8 cellular contexts compared by ENCODE assay signal in the genomic region with DNA sequence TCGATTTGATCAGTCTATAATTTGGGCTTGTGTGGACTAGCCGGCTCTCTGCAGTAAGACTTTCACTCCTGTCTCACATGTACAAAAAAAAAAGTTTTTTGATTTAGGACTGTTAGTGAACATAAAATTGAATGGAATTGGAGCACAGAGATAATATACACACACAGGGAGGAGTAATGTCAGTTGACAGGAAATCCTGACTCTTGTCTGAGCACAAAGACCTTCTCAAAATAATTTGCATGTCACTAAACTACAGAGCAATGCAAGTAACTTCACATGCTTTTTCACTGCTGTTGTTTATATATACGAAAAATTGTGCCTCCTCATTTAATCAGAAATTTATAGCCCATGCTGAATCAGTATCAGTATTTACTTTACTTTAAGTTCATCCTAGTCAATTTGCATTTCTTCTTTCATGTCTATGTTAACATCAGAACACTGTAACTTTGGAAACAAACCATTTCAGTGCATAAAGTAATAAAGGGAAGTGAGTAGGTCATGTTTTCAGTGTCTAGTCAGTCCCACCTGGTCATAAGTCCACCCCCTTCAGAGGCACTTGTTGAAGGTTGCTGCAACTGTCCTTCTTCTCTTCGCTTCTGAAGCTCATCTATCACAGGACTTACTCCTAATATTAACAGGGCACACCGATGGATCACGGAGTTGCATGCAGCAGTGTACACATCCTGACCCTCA.
DNase-seq lines count a peak whose midpoint lies in the region; ATAC-seq, FAIRE-seq and TF ChIP-seq lines count a peak whose summit lies in the region.
"Had no signal": no experiment of that assay in that cellular context is flagged by ENCODE, and none has a peak within 500 bp of the region (broad histone marks: within the 10 kb centered on the region; RNA-seq: fewer than 3 reads in every experiment).

No MANE protein-coding gene starts in this region.

- H3K4me1 ChIP-seq in K562 (replicated peaks in 1 of 2; ENCODE audit: control insufficient read depth in 2 of 2, insufficient read depth in 2 of 2, low read length in 2 of 2) (no peaks in the 10 kb centered on the region), right cardiac atrium (ENCODE audit: control insufficient read depth, insufficient read depth, low read length) (peaks cover 2% of the 10 kb centered on the region)

- POLR2A ChIA-PET in K562 (lab: Yijun Ruan, JAX) = interaction anchor here (0.7 kb wide), 1 partner anchor 34 kb away, joined by 4 read pairs; no protein-coding TSS in a partner anchor

- peaks cover 88% of the 10 kb centered on the region for H3K36me3 ChIP-seq in K562 (ENCODE audit: control insufficient read depth, insufficient read depth, low read length)

- H3K27ac ChIP-seq in K562 (ENCODE audit: extremely low read depth, low read depth, low read length) = no peak overlapping the region
- H3K27ac ChIP-seq in right cardiac atrium (ENCODE audit: low read length) = no peak overlapping the region
- H3K27ac ChIP-seq: epithelial cell of prostate had no signal

- TF ChIP-seq RAD21 in K562 (CRISPR knock-in tag; conservative IDR thresholded peaks at IDR 0.05 in 1 of 2, IDR thresholded peaks at IDR 0.05 in 1 of 2) = no peak

- WGBS in K562 (ENCODE audit: insufficient coverage, low coverage, missing lambda C conversion rate) = 88% methylated on average over 6 of the region's 6 CpGs
- 79% methylated on average over 6 of the region's 6 CpGs for WGBS in right cardiac atrium

- CTCF ChIA-PET in K562 (lab: Yijun Ruan, JAX; ENCODE audit: low intra/inter-chr PET ratio) = no interaction called here

- H3K79me2 ChIP-seq in K562 (ENCODE audit: control insufficient read depth, insufficient read depth, low read length) = no peaks in the 10 kb centered on the region

- H3K4me3 ChIP-seq in K562 = no peak overlapping the region
- no peak overlapping the region for H3K4me3 ChIP-seq in right cardiac atrium (ENCODE audit: low read length)

- BruUV-seq in K562 (replicated peaks; lab: Mats Ljungman, UMichigan) = no TSS peak

- DNase-seq in GM13977 (ENCODE audit: low spot score) (peak; percentile 35), K562 (ENCODE audit: extremely low read depth in 1 of 4, low spot score in 3 of 4) (no peak), KBM-7 (no peak), kidney glomerular epithelial cell (lab: John Stamatoyannopoulos, UW) (no peak), right cardiac atrium (no peak)

- ATAC-seq in GM19397 (IDR thresholded peaks at IDR 0.05; ENCODE audit: unreplicated experiment) (peak; percentile 63), HG03108 (IDR thresholded peaks at IDR 0.05; ENCODE audit: unreplicated experiment) (peak; percentile 76), K562 (no peak), right cardiac atrium (no peak)

- TF ChIP-seq CTCF in GM13977 (IDR thresholded peaks at IDR 0.05; ENCODE audit: extremely low read depth, insufficient read depth, missing control alignments) = no peak
- no peak for TF ChIP-seq CTCF in K562 (IDR thresholded peaks at IDR 0.05 in 2 of 3, conservative IDR thresholded peaks at IDR 0.05 in 1 of 3; ENCODE audit: insufficient read depth in 2 of 3, low read depth in 1 of 3, low read length in 3 of 3)

- FAIRE-seq in K562 (lab: Jason Lieb, UNC) = peak; percentile 42

- no peak overlapping the region for H3K4me2 ChIP-seq in K562 (ENCODE audit: insufficient read depth, low read length)

- no peaks in the 10 kb centered on the region for H4K20me1 ChIP-seq in K562 (replicated peaks; ENCODE audit: control insufficient read depth, insufficient read depth, low read length)

- intact Hi-C loops in K562 (cut with micrococcal nuclease) = no loop called here
- intact Hi-C loops in right cardiac atrium (cut with DNase I) = no loop called here

- in situ Hi-C loops in GM13977 (cut with MboI; ENCODE audit: low pct_unique_long_range_greater_than_20kb, low sequenced_read_pairs, unreplicated experiment) (no loop called here), K562 (cut with MboI) (no loop called here), KBM-7 (cut with MboI; ENCODE audit: low pct_unique_long_range_greater_than_20kb, low sequenced_read_pairs) (no loop called here)

- H3K9me3 ChIP-seq in K562 (replicated peaks; ENCODE audit: control insufficient read depth, insufficient read depth, low read depth, low read length) (no peaks in the 10 kb centered on the region), right cardiac atrium (ENCODE audit: control insufficient read depth, low read length) (no peaks in the 10 kb centered on the region)

- no peak overlapping the region for H3K9ac ChIP-seq in K562 (ENCODE audit: insufficient read depth in 1 of 2, low read depth in 2 of 2, low read length in 2 of 2)

- TF ChIP-seq POLR2A in K562 (conservative IDR thresholded peaks at IDR 0.05) = no peak

- H2AFZ ChIP-seq in K562 (ENCODE audit: low read depth, low read length) = no peak overlapping the region

- no peaks in the 10 kb centered on the region for H3K27me3 ChIP-seq in K562 (ENCODE audit: control insufficient read depth in 2 of 2, insufficient read depth in 2 of 2, low read length in 2 of 2)
- H3K27me3 ChIP-seq in right cardiac atrium (ENCODE audit: control insufficient read depth, insufficient read depth) = no peaks in the 10 kb centered on the region

- H3K9me1 ChIP-seq in K562 (ENCODE audit: control insufficient read depth, insufficient read depth, low read length) = no peaks in the 10 kb centered on the region

- no peak for TF ChIP-seq EP300 in K562 (IDR thresholded peaks at IDR 0.05; ENCODE audit: low read length)

TF ChIP-seq in K562, 482 proteins besides CTCF, POLR2A, EP300 and RAD21 (continues in another document):
- TF ChIP-seq ZNF263 (CRISPR knock-in tag; IDR thresholded peaks at IDR 0.05; ENCODE audit: borderline replicate concordance) = no peak
- no peak for TF ChIP-seq ATF7 (IDR thresholded peaks at IDR 0.05)
- TF ChIP-seq, protein P1, sequence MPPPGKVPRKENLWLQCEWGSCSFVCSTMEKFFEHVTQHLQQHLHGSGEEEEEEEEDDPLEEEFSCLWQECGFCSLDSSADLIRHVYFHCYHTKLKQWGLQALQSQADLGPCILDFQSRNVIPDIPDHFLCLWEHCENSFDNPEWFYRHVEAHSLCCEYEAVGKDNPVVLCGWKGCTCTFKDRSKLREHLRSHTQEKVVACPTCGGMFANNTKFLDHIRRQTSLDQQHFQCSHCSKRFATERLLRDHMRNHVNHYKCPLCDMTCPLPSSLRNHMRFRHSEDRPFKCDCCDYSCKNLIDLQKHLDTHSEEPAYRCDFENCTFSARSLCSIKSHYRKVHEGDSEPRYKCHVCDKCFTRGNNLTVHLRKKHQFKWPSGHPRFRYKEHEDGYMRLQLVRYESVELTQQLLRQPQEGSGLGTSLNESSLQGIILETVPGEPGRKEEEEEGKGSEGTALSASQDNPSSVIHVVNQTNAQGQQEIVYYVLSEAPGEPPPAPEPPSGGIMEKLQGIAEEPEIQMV (tag; conservative IDR thresholded peaks at IDR 0.05; ENCODE audit: low read depth) = no peak
- TF ChIP-seq ZNF431 (CRISPR knock-in tag; IDR thresholded peaks at IDR 0.05) = no peak
- TF ChIP-seq YBX1 (IDR thresholded peaks at IDR 0.05) = no peak
- no peak for TF ChIP-seq NFYB (IDR thresholded peaks at IDR 0.05; ENCODE audit: extremely low read depth, insufficient read length)
- TF ChIP-seq, protein P2, sequence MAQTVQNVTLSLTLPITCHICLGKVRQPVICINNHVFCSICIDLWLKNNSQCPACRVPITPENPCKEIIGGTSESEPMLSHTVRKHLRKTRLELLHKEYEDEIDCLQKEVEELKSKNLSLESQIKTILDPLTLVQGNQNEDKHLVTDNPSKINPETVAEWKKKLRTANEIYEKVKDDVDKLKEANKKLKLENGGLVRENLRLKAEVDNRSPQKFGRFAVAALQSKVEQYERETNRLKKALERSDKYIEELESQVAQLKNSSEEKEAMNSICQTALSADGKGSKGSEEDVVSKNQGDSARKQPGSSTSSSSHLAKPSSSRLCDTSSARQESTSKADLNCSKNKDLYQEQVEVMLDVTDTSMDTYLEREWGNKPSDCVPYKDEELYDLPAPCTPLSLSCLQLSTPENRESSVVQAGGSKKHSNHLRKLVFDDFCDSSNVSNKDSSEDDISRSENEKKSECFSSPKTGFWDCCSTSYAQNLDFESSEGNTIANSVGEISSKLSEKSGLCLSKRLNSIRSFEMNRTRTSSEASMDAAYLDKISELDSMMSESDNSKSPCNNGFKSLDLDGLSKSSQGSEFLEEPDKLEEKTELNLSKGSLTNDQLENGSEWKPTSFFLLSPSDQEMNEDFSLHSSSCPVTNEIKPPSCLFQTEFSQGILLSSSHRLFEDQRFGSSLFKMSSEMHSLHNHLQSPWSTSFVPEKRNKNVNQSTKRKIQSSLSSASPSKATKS (CRISPR knock-in tag; IDR thresholded peaks at IDR 0.05) = no peak
- no peak for TF ChIP-seq NR3C1 (CRISPR knock-in tag; IDR thresholded peaks at IDR 0.05)
- TF ChIP-seq SMAD4 (CRISPR knock-in tag; conservative IDR thresholded peaks at IDR 0.05) = no peak
- TF ChIP-seq, protein P3, sequence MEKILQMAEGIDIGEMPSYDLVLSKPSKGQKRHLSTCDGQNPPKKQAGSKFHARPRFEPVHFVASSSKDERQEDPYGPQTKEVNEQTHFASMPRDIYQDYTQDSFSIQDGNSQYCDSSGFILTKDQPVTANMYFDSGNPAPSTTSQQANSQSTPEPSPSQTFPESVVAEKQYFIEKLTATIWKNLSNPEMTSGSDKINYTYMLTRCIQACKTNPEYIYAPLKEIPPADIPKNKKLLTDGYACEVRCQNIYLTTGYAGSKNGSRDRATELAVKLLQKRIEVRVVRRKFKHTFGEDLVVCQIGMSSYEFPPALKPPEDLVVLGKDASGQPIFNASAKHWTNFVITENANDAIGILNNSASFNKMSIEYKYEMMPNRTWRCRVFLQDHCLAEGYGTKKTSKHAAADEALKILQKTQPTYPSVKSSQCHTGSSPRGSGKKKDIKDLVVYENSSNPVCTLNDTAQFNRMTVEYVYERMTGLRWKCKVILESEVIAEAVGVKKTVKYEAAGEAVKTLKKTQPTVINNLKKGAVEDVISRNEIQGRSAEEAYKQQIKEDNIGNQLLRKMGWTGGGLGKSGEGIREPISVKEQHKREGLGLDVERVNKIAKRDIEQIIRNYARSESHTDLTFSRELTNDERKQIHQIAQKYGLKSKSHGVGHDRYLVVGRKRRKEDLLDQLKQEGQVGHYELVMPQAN (IDR thresholded peaks at IDR 0.05; ENCODE audit: borderline replicate concordance) = no peak
- TF ChIP-seq DPF2 (IDR thresholded peaks at IDR 0.05) = no peak
- TF ChIP-seq TOE1 (IDR thresholded peaks at IDR 0.05; ENCODE audit: borderline replicate concordance) = no peak
- no peak for TF ChIP-seq TOE1 (CRISPR knock-in tag; IDR thresholded peaks at IDR 0.05; ENCODE audit: borderline replicate concordance, low read depth)
- TF ChIP-seq, protein P4, sequence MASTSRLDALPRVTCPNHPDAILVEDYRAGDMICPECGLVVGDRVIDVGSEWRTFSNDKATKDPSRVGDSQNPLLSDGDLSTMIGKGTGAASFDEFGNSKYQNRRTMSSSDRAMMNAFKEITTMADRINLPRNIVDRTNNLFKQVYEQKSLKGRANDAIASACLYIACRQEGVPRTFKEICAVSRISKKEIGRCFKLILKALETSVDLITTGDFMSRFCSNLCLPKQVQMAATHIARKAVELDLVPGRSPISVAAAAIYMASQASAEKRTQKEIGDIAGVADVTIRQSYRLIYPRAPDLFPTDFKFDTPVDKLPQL (IDR thresholded peaks at IDR 0.05; ENCODE audit: extremely low read depth, insufficient read length) = no peak
- no peak for TF ChIP-seq MAFK (IDR thresholded peaks at IDR 0.05; ENCODE audit: low read length)

Comparison
In these comparisons a context has a peak if more than half of its experiments do, and no peak if none do; other contexts are left out.
1. ATAC-seq: peak in GM19397 (single experiment) and HG03108 (single experiment); none in K562 (single experiment) and right cardiac atrium (0 of 2).